ENCODE assay signal across 8 cellular contexts in the genomic region with DNA sequence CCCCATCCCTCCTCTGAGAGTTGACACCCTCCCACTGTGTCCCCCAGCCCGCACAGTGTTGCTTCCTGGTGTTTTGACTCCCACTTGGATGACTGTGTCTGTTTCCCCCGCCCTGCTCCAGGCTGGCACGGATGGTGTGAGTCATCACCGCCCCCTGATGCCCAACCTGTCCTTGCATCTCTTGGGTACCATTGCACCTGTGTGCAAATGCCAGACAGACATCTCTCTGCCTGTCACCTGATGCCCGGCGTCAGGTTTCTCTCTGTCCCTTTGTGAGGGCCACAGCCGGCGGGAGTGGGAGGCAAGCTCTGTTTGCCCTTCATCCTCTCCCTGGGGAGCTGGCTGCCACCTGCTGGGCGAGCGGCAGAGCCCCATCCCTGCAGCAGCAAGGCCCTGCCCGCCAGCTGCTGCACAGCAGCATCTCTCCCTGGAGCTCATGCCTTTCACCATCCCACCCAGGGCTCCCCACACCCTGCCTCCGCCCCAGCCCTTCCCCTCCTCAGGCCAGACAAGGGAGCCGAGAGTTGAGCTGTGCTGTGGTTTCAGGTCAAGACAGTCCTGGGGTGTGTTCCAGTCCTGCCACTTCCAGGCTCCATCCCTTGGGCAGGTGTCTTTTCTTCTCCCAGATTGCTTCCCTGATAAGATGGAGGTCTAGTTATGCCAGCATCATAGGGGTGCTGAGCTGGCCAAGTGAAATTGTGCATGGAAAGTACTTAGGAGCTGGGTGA. TPM values are rescaled to one million over a fixed set of nuclear protein-coding genes. Genes with fewer than 3 reads are reported as not detected.
A peak's percentile ranks its signal among the peaks of the same experiment; 100 is the strongest.
DNase-seq lines count a peak whose midpoint lies in the region; ATAC-seq and TF ChIP-seq lines count a peak whose summit lies in the region.

No MANE protein-coding gene starts in this region.

- intact Hi-C loops in colonic mucosa (cut with DNase I), result no loop called here

- TF ChIP-seq CTCF in colonic mucosa (IDR thresholded peaks at IDR 0.05), result no peak

- H3K36me3 ChIP-seq in colonic mucosa, result no peaks in the 10 kb centered on the region

- ATAC-seq in HG02610 (IDR thresholded peaks at IDR 0.05; ENCODE audit: unreplicated experiment), result no peak

- no peaks in the 10 kb centered on the region for H3K27me3 ChIP-seq in colonic mucosa

- no peak overlapping the region for H3K9ac ChIP-seq in colonic mucosa (ENCODE audit: low read depth in 2 of 2, low read length in 2 of 2)

- H3K4me1 ChIP-seq in colonic mucosa, result no peaks in the 10 kb centered on the region

- no peak overlapping the region for H3K27ac ChIP-seq in colonic mucosa

- H3K4me3 ChIP-seq in colonic mucosa, result no peak overlapping the region

- peak; percentile 99 for DNase-seq in DMS153 (lab: John Stamatoyannopoulos, UW)
- DNase-seq in Kasumi-1 (lab: John Stamatoyannopoulos, UW), result peak; percentile 42 to 45
- DNase-seq in SHP77 (lab: John Stamatoyannopoulos, UW), result peak; percentile 88 to 94
- DNase-seq in left kidney (ENCODE audit: low read depth, low spot score), result peak; percentile 90
- no peak for DNase-seq in activated CD8-positive, alpha-beta memory T cell treated with anti-CD3 and anti-CD28 coated beads, Interleukin-2, amount 50 U/mL, for 48 hours
- no peak for DNase-seq in effector CD8-positive, alpha-beta T cell (lab: John Stamatoyannopoulos, UW)
- DNase-seq in colonic mucosa, result no peak

- H3K9me3 ChIP-seq in colonic mucosa, result no peaks in the 10 kb centered on the region

RNA-seq across cellular contexts. Expression of a gene that starts 29.7 kb away (rescaled TPM):
- total RNA-seq in colonic mucosa, result under 1 TPM in 1 of 2 donors, not detected in 1; 0.07 TPM

RNA-seq across cellular contexts. Expression of a gene that starts 38.1 kb away (rescaled TPM):
- total RNA-seq in colonic mucosa, result 10 to 100 TPM; 28.2 to 46.9 TPM

RNA-seq across cellular contexts. Expression of a gene that starts 47.0 kb away (rescaled TPM):
- total RNA-seq in colonic mucosa, result 10 to 100 TPM; 17.2 to 35.2 TPM

RNA-seq across cellular contexts. Expression of a gene that starts 47.5 kb away (rescaled TPM):
- 10 to 100 TPM; 10.4 to 15.9 TPM for total RNA-seq in colonic mucosa

RNA-seq across cellular contexts. Expression of a gene that starts 52.0 kb away (rescaled TPM):
- 10 to 100 TPM; 22.4 to 37.5 TPM for total RNA-seq in colonic mucosa

Comparison
In these comparisons a context has a peak if more than half of its experiments do, and no peak if none do; other contexts are left out.
1. DNase-seq: peak in DMS153 (single experiment), Kasumi-1 (2 of 2), SHP77 (2 of 2) and left kidney (single experiment); none in activated CD8-positive, alpha-beta memory T cell treated with anti-CD3 and anti-CD28 coated beads, Interleukin-2, amount 50 U/mL, for 48 hours (single experiment), effector CD8-positive, alpha-beta T cell (single experiment) and colonic mucosa (single experiment).